ENCODE assay signal across 22 cellular contexts in genomic region chr18:79889569-79889968, GRCh38.
A peak's percentile ranks its signal among the peaks of the same experiment; 100 is the strongest.
DNase-seq lines count a peak whose midpoint lies in the region; ATAC-seq and FAIRE-seq lines count a peak whose summit lies in the region.
"Had no signal": no experiment of that assay in that cellular context is flagged by ENCODE, and none has a peak within 500 bp of the region (broad histone marks: within the 10 kb centered on the region; RNA-seq: fewer than 3 reads in every experiment).

No MANE protein-coding gene starts in this region.

- WGBS in trophoblast cell (ENCODE audit: extremely low coverage, insufficient coverage, insufficient read length): no CpG with 5 or more reads among the region's 14 CpGs

- no peak overlapping the region for H3K27ac ChIP-seq in trophoblast cell (ENCODE audit: low read depth, low read length)
- H3K27ac ChIP-seq: A549; BLaER1 treated with 17β-estradiol and CSF1 and Interleukin-3, amounts not matched to agents 10 nM and 100 nM; GM23248 had no signal

- no peak overlapping the region for H3K4ac ChIP-seq in trophoblast cell (ENCODE audit: low read depth, low read length)

- DNase-seq in left ventricle myocardium superior: peak; percentile 2
- no peak for DNase-seq in cardiac septum (ENCODE audit: low spot score)
- DNase-seq in mesenteric fat pad (ENCODE audit: low spot score): peak; percentile 53
- DNase-seq in trophoblast cell: no peak
- no peak for DNase-seq in urothelium cell line (ENCODE audit: low spot score)
- DNase-seq in COR-L47 (lab: John Stamatoyannopoulos, UW): no peak
- DNase-seq in DMS53 (lab: John Stamatoyannopoulos, UW): no peak
- DNase-seq: 8988T; ACHN; AML-193; BE2C; Calu3; CD4-positive, alpha-beta T cell; DND-41; GM23248; H7; HCEC 1CT had no signal

- H3K4me1 ChIP-seq in trophoblast cell (ENCODE audit: control insufficient read depth in 1 of 2, insufficient read depth in 2 of 2, low read length in 2 of 2): no peaks in the 10 kb centered on the region
- H3K4me1 ChIP-seq: A549, BE2C had no signal

- H3K9me3 ChIP-seq in trophoblast cell (ENCODE audit: insufficient read depth, low read depth, low read length): peaks cover 37% of the 10 kb centered on the region
- H3K9me3 ChIP-seq: BE2C had no signal

- H3K4me2 ChIP-seq in trophoblast cell (ENCODE audit: low read length): no peak overlapping the region
- H3K4me2 ChIP-seq: A549; BLaER1 treated with 17β-estradiol and CSF1 and Interleukin-3, amounts not matched to agents 10 nM and 100 nM had no signal

- no peak overlapping the region for H3K18ac ChIP-seq in trophoblast cell (ENCODE audit: low read length)

- H2BK12ac ChIP-seq in trophoblast cell (ENCODE audit: low read length): no peak overlapping the region

- no peak overlapping the region for H4K91ac ChIP-seq in trophoblast cell (ENCODE audit: low read depth, low read length)

- H3K23ac ChIP-seq in trophoblast cell (ENCODE audit: low read length): no peak overlapping the region

- no peak overlapping the region for H2AFZ ChIP-seq in trophoblast cell (ENCODE audit: insufficient read depth, low read length, poor library complexity)
- H2AFZ ChIP-seq: GM23248 had no signal

- peaks cover 0 to 1% of the 10 kb centered on the region in 2 experiments for H3K36me3 ChIP-seq in trophoblast cell (ENCODE audit: control insufficient read depth in 1 of 2, insufficient read depth in 2 of 2, low read length in 2 of 2)
- H3K36me3 ChIP-seq: BE2C; BLaER1 treated with 17β-estradiol and CSF1 and Interleukin-3, amounts not matched to agents 10 nM and 100 nM had no signal

- H3K9ac ChIP-seq in trophoblast cell (ENCODE audit: low read length): peak overlapping the region; percentile 72
- H3K9ac ChIP-seq: BLaER1 treated with 17β-estradiol and CSF1 and Interleukin-3, amounts not matched to agents 10 nM and 100 nM; GM23248 had no signal

- H2BK120ac ChIP-seq in trophoblast cell (ENCODE audit: insufficient read depth, low read length, poor library complexity): no peak overlapping the region

- no peak overlapping the region for H4K8ac ChIP-seq in trophoblast cell (ENCODE audit: low read depth, low read length)

- H3K79me1 ChIP-seq in trophoblast cell (ENCODE audit: low read length): no peaks in the 10 kb centered on the region

- intact Hi-C loops in left ventricle myocardium superior (cut with micrococcal nuclease): no loop called here
- intact Hi-C loops in cardiac septum (cut with DNase I): no loop called here

- H2BK5ac ChIP-seq in trophoblast cell (ENCODE audit: low read depth, low read length, poor library complexity): no peak overlapping the region

- peak; percentile 40 for FAIRE-seq in urothelium cell line (lab: Jason Lieb, UNC)
- FAIRE-seq: A549, G401.6, GM12892, H1 had no signal

- no peak overlapping the region for H4K12ac ChIP-seq in trophoblast cell (ENCODE audit: low read depth, low read length)

- no peaks in the 10 kb centered on the region for H3K27me3 ChIP-seq in trophoblast cell (ENCODE audit: insufficient read depth, low read length)
- H3K27me3 ChIP-seq: BE2C had no signal

- H3K14ac ChIP-seq in trophoblast cell (ENCODE audit: low read length): no peak overlapping the region

- no peak overlapping the region for H3K4me3 ChIP-seq in trophoblast cell (ENCODE audit: low read depth, low read length)
- H3K4me3 ChIP-seq: A549; BLaER1 treated with 17β-estradiol and CSF1 and Interleukin-3, amounts not matched to agents 10 nM and 100 nM; GM23248 had no signal

- H3K79me2 ChIP-seq in trophoblast cell (ENCODE audit: control insufficient read depth, insufficient read depth, low read length, poor library complexity): no peaks in the 10 kb centered on the region

- ATAC-seq in left ventricle myocardium superior: no peak
- ATAC-seq: A549 had no signal

- H2AK5ac ChIP-seq in trophoblast cell (ENCODE audit: low read length): no peak overlapping the region

Comparison
In these comparisons a context has a peak if more than half of its experiments do, and no peak if none do; other contexts are left out.
1. DNase-seq: peak in left ventricle myocardium superior (single experiment) and mesenteric fat pad (single experiment); none in cardiac septum (single experiment), trophoblast cell (0 of 2), urothelium cell line (single experiment), COR-L47 (single experiment) and DMS53 (single experiment).